8 cellular contexts compared by ENCODE assay signal in the genomic region with DNA sequence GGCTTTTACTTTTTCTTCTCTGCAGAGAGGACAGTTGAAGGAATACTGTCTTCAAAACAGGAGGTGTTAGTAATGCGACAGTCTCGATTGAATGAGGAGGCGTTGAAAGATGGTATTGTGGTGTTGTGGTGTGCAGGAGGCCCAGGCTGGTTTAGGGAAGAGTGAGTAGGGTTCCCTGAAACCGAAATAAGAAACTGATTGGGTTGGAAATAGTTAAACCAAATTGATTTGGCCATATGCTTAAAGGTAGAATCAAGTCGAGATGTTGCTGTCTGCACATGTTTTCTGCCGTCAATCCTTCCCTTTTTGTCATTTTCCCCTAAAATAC. TPM values are rescaled to one million over a fixed set of nuclear protein-coding genes. Genes with fewer than 3 reads are reported as not detected.
DNase-seq lines count a peak whose midpoint lies in the region; ATAC-seq and TF ChIP-seq lines count a peak whose summit lies in the region.

No MANE protein-coding gene starts in this region.

- H3K4me3 Mint-ChIP-seq in IgD-negative memory B cell = peak overlapping the region; percentile 92 to 100 (median 98)

- peaks cover 7% of the 10 kb centered on the region for H3K4me1 ChIP-seq in iPS-20b (ENCODE audit: insufficient read depth, low read length)

- TF ChIP-seq CTCF in GM12864 (IDR thresholded peaks at IDR 0.05; ENCODE audit: low read depth, low read length, missing control alignments) = no peak

- peak overlapping the region; percentile 95 to 100 (median 100) for H3K27ac Mint-ChIP-seq in IgD-negative memory B cell

- peaks cover 27 to 43% (median 42%) of the 10 kb centered on the region in 3 donors for H3K4me1 Mint-ChIP-seq in IgD-negative memory B cell

- peak overlapping the region; percentile 85; the same call in 1 of the 2 replicates for H3K9ac ChIP-seq in iPS-20b (ENCODE audit: low read depth, low read length)

- H3K27ac ChIP-seq in iPS-20b (ENCODE audit: low read length) = no peak overlapping the region

- H3K9me3 Mint-ChIP-seq in IgD-negative memory B cell = no peaks in the 10 kb centered on the region

- no peaks in the 10 kb centered on the region for H3K36me3 ChIP-seq in iPS-20b (ENCODE audit: insufficient read depth, low read depth, low read length)

- peaks cover 1% of the 10 kb centered on the region for H3K36me3 Mint-ChIP-seq in IgD-negative memory B cell

- ATAC-seq in sciatic nerve (no peak), GM18517 (IDR thresholded peaks at IDR 0.05; ENCODE audit: unreplicated experiment) (no peak)

- no peaks in the 10 kb centered on the region for H3K27me3 Mint-ChIP-seq in IgD-negative memory B cell

- no peaks in the 10 kb centered on the region for H3K27me3 ChIP-seq in iPS-20b (ENCODE audit: insufficient read depth, low read length)

- no peak for DNase-seq in GM12864 (ENCODE audit: low read depth)
- peak; percentile 20 for DNase-seq in activated T-helper 9 cell treated with anti-CD3 and anti-CD28 coated beads, Interleukin-2, amount 50 U/mL, for 16 hours (ENCODE audit: low read depth)
- peak; percentile 66 for DNase-seq in stimulated activated CD4-positive, alpha-beta T cell treated with anti-CD3 and anti-CD28 coated beads, Interleukin-4, amount 100 ng/mL, for 24 hours
- no peak for DNase-seq in sciatic nerve (ENCODE audit: low spot score)
- no peak for DNase-seq in T1000 (lab: John Stamatoyannopoulos, UW)

- H3K9me3 ChIP-seq in iPS-20b (ENCODE audit: insufficient read depth, low read depth, low read length) = no peaks in the 10 kb centered on the region

- H3K4me3 ChIP-seq in GM12864 (ENCODE audit: low read depth, low read length) (peak overlapping the region; percentile 92), iPS-20b (ENCODE audit: low read length) (peak overlapping the region; percentile 88)

- intact Hi-C loops in sciatic nerve (cut with DNase I) = no loop called here

RNA-seq across cellular contexts. Expression of a gene that starts 0.8 kb away (rescaled TPM):
- polyA plus RNA-seq in IgD-negative memory B cell = 26.7 TPM
- total RNA-seq in sciatic nerve = 48.6 TPM

RNA-seq across cellular contexts. Expression of a gene that starts 1.6 kb away (rescaled TPM):
- polyA plus RNA-seq in IgD-negative memory B cell = 104 TPM
- 75.7 TPM for total RNA-seq in sciatic nerve

RNA-seq across cellular contexts. Expression of a gene that starts 51.2 kb away (rescaled TPM):
- 7.4 TPM for polyA plus RNA-seq in IgD-negative memory B cell
- total RNA-seq in sciatic nerve = 21.6 TPM

Comparison
In these comparisons a context has a peak if more than half of its experiments do, and no peak if none do; other contexts are left out.
1. DNase-seq: peak in activated T-helper 9 cell treated with anti-CD3 and anti-CD28 coated beads, Interleukin-2, amount 50 U/mL, for 16 hours (single experiment) and stimulated activated CD4-positive, alpha-beta T cell treated with anti-CD3 and anti-CD28 coated beads, Interleukin-4, amount 100 ng/mL, for 24 hours (single experiment); none in GM12864 (single experiment), sciatic nerve (single experiment) and T1000 (single experiment).